Comparison of ENCODE assay signal across 2 cellular contexts in the genomic region with DNA sequence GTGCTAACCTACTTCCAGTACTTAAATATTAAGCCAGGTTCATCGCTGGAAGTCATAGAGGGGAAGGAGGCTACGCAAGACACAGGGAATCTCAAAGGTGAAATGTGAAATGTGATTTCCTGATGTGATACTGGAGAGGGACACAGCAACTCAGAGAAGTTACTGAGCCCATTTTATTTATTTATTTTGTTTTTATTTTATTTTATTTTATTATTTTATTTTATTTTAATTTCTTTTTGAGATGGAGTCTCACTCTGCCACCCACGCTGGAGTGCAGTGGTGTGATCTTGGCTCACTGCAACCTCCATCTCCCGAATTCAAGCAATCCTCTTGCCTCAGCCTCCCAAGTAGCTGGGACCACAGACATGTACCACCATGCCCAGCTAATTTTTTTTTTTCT.
TF ChIP-seq lines count a peak whose summit lies in the region.

No MANE protein-coding gene starts in this region.

TF ChIP-seq in liver, 16 proteins besides CTCF, POLR2A, EP300 and RAD21:
- TF ChIP-seq JUND (IDR thresholded peaks at IDR 0.05) (no peak), FOXA1 (IDR thresholded peaks at IDR 0.05) (no peak), GABPA (IDR thresholded peaks at IDR 0.05 in 1 of 2, conservative IDR thresholded peaks at IDR 0.05 in 1 of 2) (no peak)
- TF ChIP-seq, protein P1, sequence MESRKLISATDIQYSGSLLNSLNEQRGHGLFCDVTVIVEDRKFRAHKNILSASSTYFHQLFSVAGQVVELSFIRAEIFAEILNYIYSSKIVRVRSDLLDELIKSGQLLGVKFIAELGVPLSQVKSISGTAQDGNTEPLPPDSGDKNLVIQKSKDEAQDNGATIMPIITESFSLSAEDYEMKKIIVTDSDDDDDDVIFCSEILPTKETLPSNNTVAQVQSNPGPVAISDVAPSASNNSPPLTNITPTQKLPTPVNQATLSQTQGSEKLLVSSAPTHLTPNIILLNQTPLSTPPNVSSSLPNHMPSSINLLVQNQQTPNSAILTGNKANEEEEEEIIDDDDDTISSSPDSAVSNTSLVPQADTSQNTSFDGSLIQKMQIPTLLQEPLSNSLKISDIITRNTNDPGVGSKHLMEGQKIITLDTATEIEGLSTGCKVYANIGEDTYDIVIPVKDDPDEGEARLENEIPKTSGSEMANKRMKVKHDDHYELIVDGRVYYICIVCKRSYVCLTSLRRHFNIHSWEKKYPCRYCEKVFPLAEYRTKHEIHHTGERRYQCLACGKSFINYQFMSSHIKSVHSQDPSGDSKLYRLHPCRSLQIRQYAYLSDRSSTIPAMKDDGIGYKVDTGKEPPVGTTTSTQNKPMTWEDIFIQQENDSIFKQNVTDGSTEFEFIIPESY (IDR thresholded peaks at IDR 0.05): no peak
- TF ChIP-seq, protein P2, sequence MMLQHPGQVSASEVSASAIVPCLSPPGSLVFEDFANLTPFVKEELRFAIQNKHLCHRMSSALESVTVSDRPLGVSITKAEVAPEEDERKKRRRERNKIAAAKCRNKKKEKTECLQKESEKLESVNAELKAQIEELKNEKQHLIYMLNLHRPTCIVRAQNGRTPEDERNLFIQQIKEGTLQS (IDR thresholded peaks at IDR 0.05): no peak

TF ChIP-seq in HepG2, 621 proteins besides CTCF, POLR2A, EP300 and RAD21:
- TF ChIP-seq KLF16 (CRISPR knock-in tag; IDR thresholded peaks at IDR 0.05): no peak
- no peak for TF ChIP-seq ZC3H13 (CRISPR knock-in tag; IDR thresholded peaks at IDR 0.05)
- no peak for TF ChIP-seq RORA (CRISPR knock-in tag; IDR thresholded peaks at IDR 0.05)
- TF ChIP-seq HIVEP1 (CRISPR knock-in tag; IDR thresholded peaks at IDR 0.05): no peak
- TF ChIP-seq, protein P3, sequence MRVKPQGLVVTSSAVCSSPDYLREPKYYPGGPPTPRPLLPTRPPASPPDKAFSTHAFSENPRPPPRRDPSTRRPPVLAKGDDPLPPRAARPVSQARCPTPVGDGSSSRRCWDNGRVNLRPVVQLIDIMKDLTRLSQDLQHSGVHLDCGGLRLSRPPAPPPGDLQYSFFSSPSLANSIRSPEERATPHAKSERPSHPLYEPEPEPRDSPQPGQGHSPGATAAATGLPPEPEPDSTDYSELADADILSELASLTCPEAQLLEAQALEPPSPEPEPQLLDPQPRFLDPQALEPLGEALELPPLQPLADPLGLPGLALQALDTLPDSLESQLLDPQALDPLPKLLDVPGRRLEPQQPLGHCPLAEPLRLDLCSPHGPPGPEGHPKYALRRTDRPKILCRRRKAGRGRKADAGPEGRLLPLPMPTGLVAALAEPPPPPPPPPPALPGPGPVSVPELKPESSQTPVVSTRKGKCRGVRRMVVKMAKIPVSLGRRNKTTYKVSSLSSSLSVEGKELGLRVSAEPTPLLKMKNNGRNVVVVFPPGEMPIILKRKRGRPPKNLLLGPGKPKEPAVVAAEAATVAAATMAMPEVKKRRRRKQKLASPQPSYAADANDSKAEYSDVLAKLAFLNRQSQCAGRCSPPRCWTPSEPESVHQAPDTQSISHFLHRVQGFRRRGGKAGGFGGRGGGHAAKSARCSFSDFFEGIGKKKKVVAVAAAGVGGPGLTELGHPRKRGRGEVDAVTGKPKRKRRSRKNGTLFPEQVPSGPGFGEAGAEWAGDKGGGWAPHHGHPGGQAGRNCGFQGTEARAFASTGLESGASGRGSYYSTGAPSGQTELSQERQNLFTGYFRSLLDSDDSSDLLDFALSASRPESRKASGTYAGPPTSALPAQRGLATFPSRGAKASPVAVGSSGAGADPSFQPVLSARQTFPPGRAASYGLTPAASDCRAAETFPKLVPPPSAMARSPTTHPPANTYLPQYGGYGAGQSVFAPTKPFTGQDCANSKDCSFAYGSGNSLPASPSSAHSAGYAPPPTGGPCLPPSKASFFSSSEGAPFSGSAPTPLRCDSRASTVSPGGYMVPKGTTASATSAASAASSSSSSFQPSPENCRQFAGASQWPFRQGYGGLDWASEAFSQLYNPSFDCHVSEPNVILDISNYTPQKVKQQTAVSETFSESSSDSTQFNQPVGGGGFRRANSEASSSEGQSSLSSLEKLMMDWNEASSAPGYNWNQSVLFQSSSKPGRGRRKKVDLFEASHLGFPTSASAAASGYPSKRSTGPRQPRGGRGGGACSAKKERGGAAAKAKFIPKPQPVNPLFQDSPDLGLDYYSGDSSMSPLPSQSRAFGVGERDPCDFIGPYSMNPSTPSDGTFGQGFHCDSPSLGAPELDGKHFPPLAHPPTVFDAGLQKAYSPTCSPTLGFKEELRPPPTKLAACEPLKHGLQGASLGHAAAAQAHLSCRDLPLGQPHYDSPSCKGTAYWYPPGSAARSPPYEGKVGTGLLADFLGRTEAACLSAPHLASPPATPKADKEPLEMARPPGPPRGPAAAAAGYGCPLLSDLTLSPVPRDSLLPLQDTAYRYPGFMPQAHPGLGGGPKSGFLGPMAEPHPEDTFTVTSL (CRISPR knock-in tag; IDR thresholded peaks at IDR 0.05; ENCODE audit: borderline replicate concordance): no peak
- TF ChIP-seq, protein P4, sequence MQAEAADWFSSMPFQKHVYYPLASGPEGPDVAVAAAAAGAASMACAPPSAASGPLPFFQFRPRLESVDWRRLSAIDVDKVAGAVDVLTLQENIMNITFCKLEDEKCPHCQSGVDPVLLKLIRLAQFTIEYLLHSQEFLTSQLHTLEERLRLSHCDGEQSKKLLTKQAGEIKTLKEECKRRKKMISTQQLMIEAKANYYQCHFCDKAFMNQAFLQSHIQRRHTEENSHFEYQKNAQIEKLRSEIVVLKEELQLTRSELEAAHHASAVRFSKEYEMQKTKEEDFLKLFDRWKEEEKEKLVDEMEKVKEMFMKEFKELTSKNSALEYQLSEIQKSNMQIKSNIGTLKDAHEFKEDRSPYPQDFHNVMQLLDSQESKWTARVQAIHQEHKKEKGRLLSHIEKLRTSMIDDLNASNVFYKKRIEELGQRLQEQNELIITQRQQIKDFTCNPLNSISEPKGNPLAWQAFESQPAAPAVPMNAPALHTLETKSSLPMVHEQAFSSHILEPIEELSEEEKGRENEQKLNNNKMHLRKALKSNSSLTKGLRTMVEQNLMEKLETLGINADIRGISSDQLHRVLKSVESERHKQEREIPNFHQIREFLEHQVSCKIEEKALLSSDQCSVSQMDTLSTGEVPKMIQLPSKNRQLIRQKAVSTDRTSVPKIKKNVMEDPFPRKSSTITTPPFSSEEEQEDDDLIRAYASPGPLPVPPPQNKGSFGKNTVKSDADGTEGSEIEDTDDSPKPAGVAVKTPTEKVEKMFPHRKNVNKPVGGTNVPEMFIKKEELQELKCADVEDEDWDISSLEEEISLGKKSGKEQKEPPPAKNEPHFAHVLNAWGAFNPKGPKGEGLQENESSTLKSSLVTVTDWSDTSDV (CRISPR knock-in tag; IDR thresholded peaks at IDR 0.05): no peak
- no peak for TF ChIP-seq FOXK1 (CRISPR knock-in tag; IDR thresholded peaks at IDR 0.05; ENCODE audit: borderline replicate concordance, low read depth)
- TF ChIP-seq, protein P5, sequence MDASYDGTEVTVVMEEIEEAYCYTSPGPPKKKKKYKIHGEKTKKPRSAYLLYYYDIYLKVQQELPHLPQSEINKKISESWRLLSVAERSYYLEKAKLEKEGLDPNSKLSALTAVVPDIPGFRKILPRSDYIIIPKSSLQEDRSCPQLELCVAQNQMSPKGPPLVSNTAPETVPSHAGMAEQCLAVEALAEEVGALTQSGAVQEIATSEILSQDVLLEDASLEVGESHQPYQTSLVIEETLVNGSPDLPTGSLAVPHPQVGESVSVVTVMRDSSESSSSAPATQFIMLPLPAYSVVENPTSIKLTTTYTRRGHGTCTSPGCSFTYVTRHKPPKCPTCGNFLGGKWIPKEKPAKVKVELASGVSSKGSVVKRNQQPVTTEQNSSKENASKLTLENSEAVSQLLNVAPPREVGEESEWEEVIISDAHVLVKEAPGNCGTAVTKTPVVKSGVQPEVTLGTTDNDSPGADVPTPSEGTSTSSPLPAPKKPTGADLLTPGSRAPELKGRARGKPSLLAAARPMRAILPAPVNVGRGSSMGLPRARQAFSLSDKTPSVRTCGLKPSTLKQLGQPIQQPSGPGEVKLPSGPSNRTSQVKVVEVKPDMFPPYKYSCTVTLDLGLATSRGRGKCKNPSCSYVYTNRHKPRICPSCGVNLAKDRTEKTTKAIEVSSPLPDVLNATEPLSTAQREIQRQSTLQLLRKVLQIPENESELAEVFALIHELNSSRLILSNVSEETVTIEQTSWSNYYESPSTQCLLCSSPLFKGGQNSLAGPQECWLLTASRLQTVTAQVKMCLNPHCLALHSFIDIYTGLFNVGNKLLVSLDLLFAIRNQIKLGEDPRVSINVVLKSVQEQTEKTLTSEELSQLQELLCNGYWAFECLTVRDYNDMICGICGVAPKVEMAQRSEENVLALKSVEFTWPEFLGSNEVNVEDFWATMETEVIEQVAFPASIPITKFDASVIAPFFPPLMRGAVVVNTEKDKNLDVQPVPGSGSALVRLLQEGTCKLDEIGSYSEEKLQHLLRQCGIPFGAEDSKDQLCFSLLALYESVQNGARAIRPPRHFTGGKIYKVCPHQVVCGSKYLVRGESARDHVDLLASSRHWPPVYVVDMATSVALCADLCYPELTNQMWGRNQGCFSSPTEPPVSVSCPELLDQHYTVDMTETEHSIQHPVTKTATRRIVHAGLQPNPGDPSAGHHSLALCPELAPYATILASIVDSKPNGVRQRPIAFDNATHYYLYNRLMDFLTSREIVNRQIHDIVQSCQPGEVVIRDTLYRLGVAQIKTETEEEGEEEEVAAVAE (CRISPR knock-in tag; IDR thresholded peaks at IDR 0.05; ENCODE audit: borderline replicate concordance): no peak
